ENCODE assay signal across 23 cellular contexts in the genomic region with DNA sequence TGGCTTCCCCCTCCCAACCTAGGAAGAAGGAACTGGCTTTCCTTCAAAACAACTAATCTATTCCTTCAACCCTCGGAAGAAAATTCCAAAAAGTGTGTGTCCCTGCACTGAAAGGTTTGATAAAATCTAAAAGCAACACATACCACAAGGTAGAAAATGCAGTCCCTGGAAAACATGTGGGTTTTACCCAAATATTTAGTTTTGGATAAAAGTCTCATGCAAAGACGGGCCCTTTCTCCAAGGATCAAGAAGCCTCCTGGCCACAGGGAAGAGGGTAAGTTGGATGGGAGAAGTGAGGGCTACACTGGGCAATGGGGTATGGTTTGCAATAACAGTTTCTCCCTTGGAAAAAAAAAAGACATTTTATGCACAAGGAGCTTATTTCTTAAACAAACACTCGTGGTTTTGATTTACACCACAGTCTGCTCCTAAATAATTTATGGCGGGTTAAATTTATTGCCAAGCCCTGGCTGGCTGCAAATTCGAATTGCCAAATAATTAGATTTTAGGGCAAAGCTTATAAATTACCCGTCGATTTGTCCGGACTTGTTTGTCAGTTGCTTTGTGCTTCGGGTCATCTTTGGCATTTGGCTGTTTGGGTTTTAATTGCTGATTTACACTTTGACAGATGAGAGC. TPM values are rescaled to one million over a fixed set of nuclear protein-coding genes. Genes with fewer than 3 reads are reported as not detected.
DNase-seq lines count a peak whose midpoint lies in the region; ATAC-seq and TF ChIP-seq lines count a peak whose summit lies in the region.
"Had no signal": no experiment of that assay in that cellular context is flagged by ENCODE, and none has a peak within 500 bp of the region (broad histone marks: within the 10 kb centered on the region; RNA-seq: fewer than 3 reads in every experiment).

No MANE protein-coding gene starts in this region.

- no peak for TF ChIP-seq CTCF in MCF 10A (IDR thresholded peaks at IDR 0.05; ENCODE audit: unreplicated experiment)
- no peak for TF ChIP-seq CTCF in breast epithelium (IDR thresholded peaks at IDR 0.05)
- TF ChIP-seq CTCF in foreskin keratinocyte (conservative IDR thresholded peaks at IDR 0.05), result no peak

- H3K27me3 ChIP-seq in breast epithelium (no peaks in the 10 kb centered on the region), adipocyte (replicated peaks; ENCODE audit: control insufficient read depth, insufficient read depth, low read length) (no peaks in the 10 kb centered on the region), foreskin keratinocyte (no peaks in the 10 kb centered on the region)
- H3K27me3 ChIP-seq: ascending aorta, gastroesophageal sphincter, upper lobe of right lung had no signal

- no peak overlapping the region for H3K9ac ChIP-seq in adipocyte (ENCODE audit: low read length)

- intact Hi-C loops in MCF 10A (cut with micrococcal nuclease), result loop anchor here (5.0 to 10.0 kb wide), 2 partner anchors 109 to 231 kb away; no protein-coding TSS in a partner anchor
- intact Hi-C loops in breast epithelium (cut with DNase I; ENCODE audit: low total_unique reads), result no loop called here

- H3K27ac Mint-ChIP-seq in MCF 10A (ENCODE audit: low read depth, unreplicated experiment), result peak overlapping the region; percentile 82
- no peak overlapping the region for H3K27ac Mint-ChIP-seq in activated naive CD8-positive, alpha-beta T cell treated with anti-CD3 and anti-CD28 coated beads, Interleukin-2, amount 50 U/mL, for 24 hours
- H3K27ac Mint-ChIP-seq: activated CD4-positive, alpha-beta T cell treated with anti-CD3 and anti-CD28 coated beads, Interleukin-2, amount 10 ng/mL, durations not matched to agents 7 days and 5 days; CD14-positive monocyte; naive thymus-derived CD8-positive, alpha-beta T cell had no signal

- peak; percentile 43 for DNase-seq in MCF 10A (ENCODE audit: unreplicated experiment)
- DNase-seq in breast epithelium (ENCODE audit: low spot score in 2 of 2), result no peak
- peak; percentile 69 for DNase-seq in adipocyte (ENCODE audit: low read depth)
- no peak for DNase-seq in foreskin keratinocyte
- DNase-seq in activated effector memory CD4-positive, alpha-beta T cell treated with Interleukin-2 at 50 U/mL for 16 hours, result no peak
- DNase-seq in activated naive CD8-positive, alpha-beta T cell treated with anti-CD3 and anti-CD28 coated beads, Interleukin-2, amount 50 U/mL, for 24 hours, result no peak
- DNase-seq: activated CD4-positive, alpha-beta T cell treated with anti-CD3 and anti-CD28 coated beads, Interleukin-2, amount 10 ng/mL, durations not matched to agents 7 days and 5 days; activated CD8-positive, alpha-beta memory T cell treated with anti-CD3 and anti-CD28 coated beads, Interleukin-2, amount 50 U/mL, for 48 hours; cortex of kidney; DMS 273 treated with DMSO at 0.1 percent for 48 hours; HCEC 1CT; mesenchymal stem cell; naive thymus-derived CD8-positive, alpha-beta T cell; NCI-H1930; Right ventricle myocardium superior; stimulated activated CD4-positive, alpha-beta T cell treated with anti-CD3 and anti-CD28 coated beads, Interleukin-4, amount 100 ng/mL, for 4 hours; upper lobe of right lung had no signal

- ATAC-seq in foreskin keratinocyte (no peak), GM21529 (IDR thresholded peaks at IDR 0.05; ENCODE audit: unreplicated experiment) (no peak), HG03045 (IDR thresholded peaks at IDR 0.05; ENCODE audit: unreplicated experiment) (no peak)
- no peak for ATAC-seq in activated naive CD8-positive, alpha-beta T cell treated with anti-CD3 and anti-CD28 coated beads, Interleukin-2, amount 50 U/mL, for 24 hours
- ATAC-seq: gastroesophageal sphincter; naive thymus-derived CD8-positive, alpha-beta T cell; upper lobe of right lung had no signal

- POLR2A ChIA-PET in MCF 10A (lab: Yijun Ruan, JAX), result interaction anchor here (0.6 to 6.3 kb wide), 27 partner anchors 12 to 1121 kb away, joined by 3 to 66 read pairs (median 4); a partner anchor contains a TSS

- H3K36me3 ChIP-seq in breast epithelium, result no peaks in the 10 kb centered on the region
- no peaks in the 10 kb centered on the region for H3K36me3 ChIP-seq in adipocyte (ENCODE audit: control insufficient read depth, insufficient read depth, low read length, severe bottlenecking)

- no peaks in the 10 kb centered on the region for H3K27me3 Mint-ChIP-seq in MCF 10A (ENCODE audit: insufficient read depth, unreplicated experiment)
- H3K27me3 Mint-ChIP-seq in activated naive CD8-positive, alpha-beta T cell treated with anti-CD3 and anti-CD28 coated beads, Interleukin-2, amount 50 U/mL, for 24 hours, result no peaks in the 10 kb centered on the region
- H3K27me3 Mint-ChIP-seq: activated CD4-positive, alpha-beta T cell treated with anti-CD3 and anti-CD28 coated beads, Interleukin-2, amount 10 ng/mL, durations not matched to agents 7 days and 5 days; naive thymus-derived CD8-positive, alpha-beta T cell had no signal

- H3K27ac ChIP-seq in breast epithelium (no peak overlapping the region), foreskin keratinocyte (peak overlapping the region; percentile 55)
- H3K27ac ChIP-seq: gastroesophageal sphincter, upper lobe of right lung had no signal

- peaks cover 18% of the 10 kb centered on the region for H3K36me3 Mint-ChIP-seq in MCF 10A (ENCODE audit: insufficient read depth, unreplicated experiment)
- peaks cover 3% of the 10 kb centered on the region for H3K36me3 Mint-ChIP-seq in activated naive CD8-positive, alpha-beta T cell treated with anti-CD3 and anti-CD28 coated beads, Interleukin-2, amount 50 U/mL, for 24 hours (ENCODE audit: low read depth)

- CTCF ChIA-PET in MCF 10A (lab: Yijun Ruan, JAX), result interaction anchor here (0.7 to 2.0 kb wide), 5 partner anchors 13 to 306 kb away, joined by 3 to 8 read pairs (median 4); no protein-coding TSS in a partner anchor

- no peaks in the 10 kb centered on the region for H3K9me3 ChIP-seq in breast epithelium
- H3K9me3 ChIP-seq in adipocyte (ENCODE audit: control insufficient read depth, low read length), result peaks cover 3% of the 10 kb centered on the region
- H3K9me3 ChIP-seq: ascending aorta, gastroesophageal sphincter, upper lobe of right lung had no signal

- H3K4me3 ChIP-seq in breast epithelium (no peak overlapping the region), adipocyte (ENCODE audit: low read length) (no peak overlapping the region)
- H3K4me3 ChIP-seq: ascending aorta, gastroesophageal sphincter, skin epidermis, upper lobe of right lung had no signal

- no peak for TF ChIP-seq POLR2A in breast epithelium (IDR thresholded peaks at IDR 0.05)

- peaks cover 0 to 17% of the 10 kb centered on the region in 2 donors for H3K4me1 ChIP-seq in breast epithelium
- H3K4me1 ChIP-seq in adipocyte (ENCODE audit: control insufficient read depth, insufficient read depth, low read length), result peaks cover 37% of the 10 kb centered on the region
- H3K4me1 ChIP-seq in foreskin keratinocyte, result peaks cover 28% of the 10 kb centered on the region

- peaks cover 55% of the 10 kb centered on the region for H3K4me1 Mint-ChIP-seq in MCF 10A (ENCODE audit: insufficient read depth, unreplicated experiment)
- H3K4me1 Mint-ChIP-seq in activated naive CD8-positive, alpha-beta T cell treated with anti-CD3 and anti-CD28 coated beads, Interleukin-2, amount 50 U/mL, for 24 hours, result no peaks in the 10 kb centered on the region
- H3K4me1 Mint-ChIP-seq: CD14-positive monocyte had no signal

- H3K4me3 Mint-ChIP-seq in MCF 10A (ENCODE audit: unreplicated experiment), result peak overlapping the region; percentile 16
- H3K4me3 Mint-ChIP-seq in activated naive CD8-positive, alpha-beta T cell treated with anti-CD3 and anti-CD28 coated beads, Interleukin-2, amount 50 U/mL, for 24 hours, result no peak overlapping the region
- H3K4me3 Mint-ChIP-seq: activated CD4-positive, alpha-beta T cell treated with anti-CD3 and anti-CD28 coated beads, Interleukin-2, amount 10 ng/mL, durations not matched to agents 7 days and 5 days; CD14-positive monocyte; naive thymus-derived CD8-positive, alpha-beta T cell had no signal

- no peaks in the 10 kb centered on the region for H3K9me3 Mint-ChIP-seq in MCF 10A (ENCODE audit: unreplicated experiment)
- no peaks in the 10 kb centered on the region for H3K9me3 Mint-ChIP-seq in activated naive CD8-positive, alpha-beta T cell treated with anti-CD3 and anti-CD28 coated beads, Interleukin-2, amount 50 U/mL, for 24 hours
- H3K9me3 Mint-ChIP-seq: activated CD4-positive, alpha-beta T cell treated with anti-CD3 and anti-CD28 coated beads, Interleukin-2, amount 10 ng/mL, durations not matched to agents 7 days and 5 days; CD14-positive monocyte; naive thymus-derived CD8-positive, alpha-beta T cell had no signal

- BruUV-seq in MCF 10A (replicated peaks; lab: Mats Ljungman, UMichigan), result no TSS peak

RNA-seq across cellular contexts. Expression of a gene that starts 28.9 kb away (rescaled TPM):
- 70.5 and 83.4 TPM in 2 replicates for total RNA-seq in MCF 10A (2022)
- total RNA-seq in breast epithelium, result 10 to 100 TPM; 35.8 to 49.2 (median 41.1) TPM
- total RNA-seq in foreskin keratinocyte, result 67.4 and 69.5 TPM in 2 replicates
- polyA plus RNA-seq in foreskin keratinocyte, result 81.0 and 81.8 TPM in 2 replicates

Comparison
In these comparisons a context has a peak if more than half of its experiments do, and no peak if none do; other contexts are left out.
1. DNase-seq: peak in MCF 10A (single experiment) and adipocyte (single experiment); none in breast epithelium (0 of 2), foreskin keratinocyte (0 of 2), activated effector memory CD4-positive, alpha-beta T cell treated with Interleukin-2 at 50 U/mL for 16 hours (single experiment) and activated naive CD8-positive, alpha-beta T cell treated with anti-CD3 and anti-CD28 coated beads, Interleukin-2, amount 50 U/mL, for 24 hours (single experiment).